10 cellular contexts compared by ENCODE assay signal in genomic region chr1:182120411-182121258, GRCh38. TPM values are rescaled to one million over a fixed set of nuclear protein-coding genes. Genes with fewer than 3 reads are reported as not detected.
DNase-seq lines count a peak whose midpoint lies in the region; ATAC-seq and TF ChIP-seq lines count a peak whose summit lies in the region.
"Had no signal": no experiment of that assay in that cellular context is flagged by ENCODE, and none has a peak within 500 bp of the region (broad histone marks: within the 10 kb centered on the region; RNA-seq: fewer than 3 reads in every experiment).

No MANE protein-coding gene starts in this region.

- in situ Hi-C loops in brain microvascular endothelial cell (cut with HindIII; ENCODE audit: low pct_ligation_motif_present, low sequenced_read_pairs) = no loop called here

- intact Hi-C loops in testis (cut with DNase I; ENCODE audit: low total_unique reads) = no loop called here

- H3K4me3 ChIP-seq in brain microvascular endothelial cell (ENCODE audit: low read depth, low read length) = no peak overlapping the region
- H3K4me3 ChIP-seq in testis = no peak overlapping the region
- H3K4me3 ChIP-seq in coronary artery = no peak overlapping the region

- H3K36me3 ChIP-seq in brain microvascular endothelial cell (replicated peaks) (no peaks in the 10 kb centered on the region), testis (ENCODE audit: low read depth, missing control alignments) (no peaks in the 10 kb centered on the region)

- H3K4me1 ChIP-seq in testis = peaks cover 25% of the 10 kb centered on the region

- TF ChIP-seq CTCF in brain microvascular endothelial cell (IDR thresholded peaks at IDR 0.05; ENCODE audit: low read depth, low read length, missing control alignments) (no peak), testis (IDR thresholded peaks at IDR 0.05) (no peak), coronary artery (IDR thresholded peaks at IDR 0.05) (no peak)

- no peaks in the 10 kb centered on the region for H3K27me3 ChIP-seq in brain microvascular endothelial cell (replicated peaks)
- H3K27me3 ChIP-seq in testis = no peaks in the 10 kb centered on the region

- ATAC-seq in HG02763 (IDR thresholded peaks at IDR 0.05; ENCODE audit: unreplicated experiment) = no peak

- WGBS in testis, 2 donors = 37 to 48% methylated on average over 14 to 17 of the region's 17 CpGs

- DNase-seq in NCI-H1417 (lab: John Stamatoyannopoulos, UW) (peak in 2 of 3 experiments; percentile 59 to 80), NCI-H1417 treated with DMSO at 0.1 percent for 48 hours (lab: John Stamatoyannopoulos, UW) (no peak), brain microvascular endothelial cell (peak; percentile 16), left kidney (ENCODE audit: low read depth, low spot score) (peak; percentile 44), testis (peak; percentile 92), coronary artery (ENCODE audit: low spot score) (no peak)
- DNase-seq in stimulated activated CD4-positive, alpha-beta T cell treated with anti-CD3 and anti-CD28 coated beads, Interleukin-4, amount 100 ng/mL, for 4 hours = no peak
- DNase-seq: erythroblast had no signal

- H3K27ac ChIP-seq in brain microvascular endothelial cell (no peak overlapping the region), testis (peak overlapping the region; percentile 73 to 77), coronary artery (no peak overlapping the region)

- no peaks in the 10 kb centered on the region for H3K9me3 ChIP-seq in testis

- TF ChIP-seq POLR2A in testis (IDR thresholded peaks at IDR 0.05) = no peak

RNA-seq across cellular contexts. Expression of gene ZNF648, which starts 59.1 kb away (rescaled TPM):
- total RNA-seq in testis = 1 to 10 TPM; 3.8 to 5.0 TPM
- 0.91 TPM for polyA plus RNA-seq in testis (ENCODE audit: insufficient read depth, low read depth, low replicate concordance)
- total RNA-seq: A673 had no signal

Comparison
In these comparisons a context has a peak if more than half of its experiments do, and no peak if none do; other contexts are left out.
1. DNase-seq: peak in NCI-H1417 (2 of 3), brain microvascular endothelial cell (single experiment), left kidney (single experiment) and testis (single experiment); none in NCI-H1417 treated with DMSO at 0.1 percent for 48 hours (single experiment), stimulated activated CD4-positive, alpha-beta T cell treated with anti-CD3 and anti-CD28 coated beads, Interleukin-4, amount 100 ng/mL, for 4 hours (0 of 2) and coronary artery (single experiment).
2. H3K27ac ChIP-seq: peak in testis (2 of 2); none in brain microvascular endothelial cell (single experiment) and coronary artery (0 of 2).